Comparison of ENCODE assay signal across 34 cellular contexts in genomic region chr9:7392161-7392560, GRCh38.
"Had no signal": no experiment of that assay in that cellular context is flagged by ENCODE, and none has a peak within 500 bp of the region (broad histone marks: within the 10 kb centered on the region; RNA-seq: fewer than 3 reads in every experiment).

No MANE protein-coding gene starts in this region.

- DNase-seq: Karpas-422, Kasumi-1, MG63, MM.1S, MV-4-11, NCI-H1048, NCI-H1092, NCI-H1092 treated with DMSO at 0.1 percent for 48 hours, NCI-H1105, NCI-H1105 treated with DMSO at 0.1 percent for 48 hours, NCI-H1417, NCI-H1417 treated with DMSO at 0.1 percent for 48 hours, NCI-H1436, NCI-H1436 treated with DMSO at 0.1 percent for 48 hours, NCI-H146, NCI-H1694, NCI-H1694 treated with DMSO at 0.1 percent for 48 hours, NCI-H187, NCI-H187 treated with DMSO at 0.1 percent for 48 hours, NCI-H1930, NCI-H2029, NCI-H2029 treated with DMSO at 0.1 percent for 48 hours, NCI-H2081, NCI-H2081 treated with DMSO at 0.1 percent for 48 hours, NCI-H2107, NCI-H2171, NCI-H2171 treated with DMSO at 0.1 percent for 48 hours, NCI-H2227 treated with DMSO at 0.1 percent for 48 hours, NCI-H226, NCI-H345, NCI-H446, NCI-H446 treated with DMSO at 0.1 percent for 48 hours, NCI-H510A, NCI-H510A treated with DMSO at 0.1 percent for 48 hours had no signal
